ENCODE assay signal across 15 cellular contexts in the genomic region with DNA sequence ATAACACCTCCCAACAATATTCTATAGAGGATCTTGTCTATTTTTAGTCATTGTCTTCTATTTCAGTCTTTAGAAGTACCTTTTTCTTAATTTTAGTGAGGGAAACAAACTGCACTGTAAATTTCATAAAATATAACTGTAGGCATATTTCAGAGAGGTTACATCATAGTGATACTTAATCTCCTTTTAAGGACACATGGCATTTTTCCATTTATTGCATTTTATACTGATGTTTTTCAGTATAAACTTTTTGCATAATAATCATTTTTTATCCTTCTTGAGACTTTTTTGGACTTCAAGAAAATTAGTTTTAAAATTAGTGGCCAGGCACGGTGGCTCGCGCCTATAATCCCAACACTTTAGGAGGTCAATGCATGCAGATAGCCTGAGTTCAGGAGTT. TPM values are rescaled to one million over a fixed set of nuclear protein-coding genes. Genes with fewer than 3 reads are reported as not detected.
DNase-seq lines count a peak whose midpoint lies in the region; ATAC-seq, FAIRE-seq and TF ChIP-seq lines count a peak whose summit lies in the region.
"Had no signal": no experiment of that assay in that cellular context is flagged by ENCODE, and none has a peak within 500 bp of the region (broad histone marks: within the 10 kb centered on the region; RNA-seq: fewer than 3 reads in every experiment).

No MANE protein-coding gene starts in this region.

- no peaks in the 10 kb centered on the region for H4K20me1 ChIP-seq in HepG2 (ENCODE audit: insufficient read depth, low read length)

- H3K27me3 Mint-ChIP-seq in natural killer cell (ENCODE audit: low read depth in 2 of 2): no peaks in the 10 kb centered on the region
- H3K27me3 Mint-ChIP-seq: CD4-positive, CD25-positive, alpha-beta regulatory T cell had no signal

- H3K4me1 ChIP-seq in HepG2 (ENCODE audit: insufficient read depth, low read length) (peaks cover 31% of the 10 kb centered on the region), right lobe of liver (no peaks in the 10 kb centered on the region), parathyroid adenoma (peaks cover 9% of the 10 kb centered on the region), kidney (ENCODE audit: control insufficient read depth in 1 of 2, insufficient read depth in 1 of 2, low read depth in 1 of 2, low read length in 2 of 2) (peaks cover 0 to 5% of the 10 kb centered on the region in 2 donors)

- H3K4me2 ChIP-seq in HepG2 (ENCODE audit: low read depth, low read length) (no peak overlapping the region), parathyroid adenoma (ENCODE audit: low read length) (peak overlapping the region; percentile 42)
- H3K4me2 ChIP-seq: GM23338 had no signal

- no peaks in the 10 kb centered on the region for H3K9me3 Mint-ChIP-seq in natural killer cell

- H2AFZ ChIP-seq in HepG2 (ENCODE audit: low read length) (no peak overlapping the region), parathyroid adenoma (no peak overlapping the region)
- H2AFZ ChIP-seq: GM23338 had no signal

- H3K27me3 ChIP-seq in HepG2 (ENCODE audit: control insufficient read depth in 1 of 2, insufficient read depth in 2 of 2, low read length in 2 of 2) (no peaks in the 10 kb centered on the region), right lobe of liver (no peaks in the 10 kb centered on the region), parathyroid adenoma (ENCODE audit: control insufficient read depth, insufficient read depth, low read length) (no peaks in the 10 kb centered on the region)
- H3K27me3 ChIP-seq: BLaER1 treated with 17β-estradiol and CSF1 and Interleukin-3, amounts not matched to agents 10 nM and 100 nM had no signal

- peaks cover 36 to 50% of the 10 kb centered on the region in 2 donors for H3K4me1 Mint-ChIP-seq in natural killer cell
- H3K4me1 Mint-ChIP-seq: GM23338 had no signal

- H3K4me3 ChIP-seq in HepG2 (replicated peaks in 1 of 3; ENCODE audit: insufficient read depth in 1 of 3, low read depth in 2 of 3, low read length in 3 of 3): no peak overlapping the region
- H3K4me3 ChIP-seq in right lobe of liver: no peak overlapping the region
- no peak overlapping the region for H3K4me3 ChIP-seq in parathyroid adenoma (ENCODE audit: low read depth, low read length)
- H3K4me3 ChIP-seq in kidney (ENCODE audit: low read length in 2 of 2): no peak overlapping the region
- H3K4me3 ChIP-seq: GM23338 had no signal

- H3K36me3 Mint-ChIP-seq in natural killer cell: no peaks in the 10 kb centered on the region

- H3K27ac ChIP-seq in HepG2 (ENCODE audit: extremely low read length, insufficient read depth, low read length) (no peak overlapping the region), right lobe of liver (no peak overlapping the region), parathyroid adenoma (peak overlapping the region; percentile 55), kidney (ENCODE audit: low read depth in 2 of 2, low read length in 2 of 2) (no peak overlapping the region)
- H3K27ac ChIP-seq: 22Rv1; BLaER1 treated with 17β-estradiol and CSF1 and Interleukin-3, amounts not matched to agents 10 nM and 100 nM had no signal

- in situ Hi-C loops in HepG2 (cut with HindIII; ENCODE audit: extremely low pct_ligation_motif_present, low pct_unique_long_range_greater_than_20kb): no loop called here

- H3K9ac ChIP-seq in HepG2 (ENCODE audit: insufficient read depth, low read depth, low read length) (no peak overlapping the region), parathyroid adenoma (no peak overlapping the region), kidney (ENCODE audit: low read length in 2 of 2) (no peak overlapping the region)
- H3K9ac ChIP-seq: BLaER1 treated with 17β-estradiol and CSF1 and Interleukin-3, amounts not matched to agents 10 nM and 100 nM had no signal

- TF ChIP-seq EP300 in HepG2 (IDR thresholded peaks at IDR 0.05; ENCODE audit: low read depth in 2 of 2, low read length in 2 of 2) (no peak), HepG2 (CRISPR knock-in tag; IDR thresholded peaks at IDR 0.05; ENCODE audit: borderline replicate concordance) (no peak)

- intact Hi-C loops in HepG2 (cut with micrococcal nuclease; ENCODE audit: unreplicated experiment) (no loop called here), right lobe of liver (cut with DNase I) (no loop called here), natural killer cell (cut with micrococcal nuclease) (no loop called here), kidney (cut with DNase I) (no loop called here)

- H3K79me2 ChIP-seq in HepG2 (ENCODE audit: insufficient read depth, low read length): peaks cover 45% of the 10 kb centered on the region
- peaks cover 29% of the 10 kb centered on the region for H3K79me2 ChIP-seq in parathyroid adenoma

- TF ChIP-seq POLR2A in HepG2 (IDR thresholded peaks at IDR 0.05; ENCODE audit: insufficient read depth in 1 of 2, low read depth in 2 of 2, low read length in 2 of 2) (no peak), right lobe of liver (IDR thresholded peaks at IDR 0.05) (no peak)

- H3K9me3 ChIP-seq in HepG2 (ENCODE audit: low read length): no peaks in the 10 kb centered on the region
- H3K9me3 ChIP-seq in right lobe of liver: peaks cover 0 to 8% (median 0%) of the 10 kb centered on the region in 4 donors
- no peaks in the 10 kb centered on the region for H3K9me3 ChIP-seq in parathyroid adenoma (ENCODE audit: control insufficient read depth, low read length)
- H3K9me3 ChIP-seq in kidney (ENCODE audit: control insufficient read depth in 1 of 2, low read length in 2 of 2): peaks cover 0 to 4% of the 10 kb centered on the region in 2 donors

- WGBS in HepG2 (ENCODE audit: low lambda C conversion rate): 97% methylated on average over 3 of the region's 3 CpGs
- WGBS in right lobe of liver (ENCODE audit: insufficient coverage, low coverage, low lambda C conversion rate, missing lambda C conversion rate): 91% methylated on average over 3 of the region's 3 CpGs

- no peak for FAIRE-seq in HepG2 (lab: Jason Lieb, UNC)
- FAIRE-seq in kidney (lab: Jason Lieb, UNC): no peak

- TF ChIP-seq CTCF in HepG2 (CRISPR knock-in tag; IDR thresholded peaks at IDR 0.05) (no peak), right lobe of liver (IDR thresholded peaks at IDR 0.05) (no peak), natural killer cell (IDR thresholded peaks at IDR 0.05) (no peak), parathyroid adenoma (IDR thresholded peaks at IDR 0.05) (no peak), kidney (IDR thresholded peaks at IDR 0.05; ENCODE audit: borderline replicate concordance, extremely low read depth, insufficient read depth) (no peak)

- peak overlapping the region; percentile 68 to 84 for H3K27ac Mint-ChIP-seq in natural killer cell
- H3K27ac Mint-ChIP-seq: GM23338 had no signal

- no TSS peak for BruUV-seq in HepG2 (replicated peaks; lab: Mats Ljungman, UMichigan)

- H3K36me3 ChIP-seq in HepG2 (replicated peaks in 1 of 2; ENCODE audit: control insufficient read depth in 1 of 2, insufficient read depth in 2 of 2, low read length in 2 of 2) (0 out of 5 replicates have a peak, but pooled peaks cover 0 to 1% of the 10 kb centered on the region in 2 experiments), right lobe of liver (peaks cover 0 to 5% (median 0%) of the 10 kb centered on the region in 4 donors), parathyroid adenoma (ENCODE audit: control insufficient read depth, insufficient read depth, low read length) (no peaks in the 10 kb centered on the region), kidney (ENCODE audit: control insufficient read depth in 1 of 2, insufficient read depth in 2 of 2, low read length in 2 of 2) (peaks cover 0 to 8% of the 10 kb centered on the region in 2 donors)

- CTCF ChIA-PET in HepG2 (lab: Yijun Ruan, JAX; ENCODE audit: low intra/inter-chr PET ratio, low total read pairs): no interaction called here

- DNase-seq in HepG2 (ENCODE audit: low spot score) (no peak), right lobe of liver (no peak), natural killer cell (no peak), kidney (no peak), HuH-7 (ENCODE audit: low spot score) (no peak)
- DNase-seq: CD4-positive, CD25-positive, alpha-beta regulatory T cell; DMS53; GF-D8; H7 had no signal

- no peak for TF ChIP-seq RAD21 in HepG2 (CRISPR knock-in tag; IDR thresholded peaks at IDR 0.05)

- ATAC-seq in HepG2: no peak
- no peak for ATAC-seq in right lobe of liver
- ATAC-seq in natural killer cell: no peak
- ATAC-seq in GM18907 (IDR thresholded peaks at IDR 0.05; ENCODE audit: unreplicated experiment): no peak
- ATAC-seq: GM23338 had no signal

- POLR2A ChIA-PET in HepG2 (lab: Yijun Ruan, JAX): no interaction called here

- H3K4me3 Mint-ChIP-seq in natural killer cell: peak overlapping the region; percentile 53
- H3K4me3 Mint-ChIP-seq: GM23338 had no signal

RNA-seq across cellular contexts. Expression of a gene that starts 6.6 kb away (rescaled TPM):
- total RNA-seq in HepG2 (2016; rRNA removed; fragmentation: Illumina TruSeq; extraction: Trizol) (12.8 and 16.5 TPM in 2 replicates), right lobe of liver (1 to 10 TPM; 5.1 to 7.6 (median 5.5) TPM), natural killer cell (10 to 100 TPM; 25.1 to 30.1 (median 26.4) TPM), kidney (20.9 TPM)
- 1.8 and 2.2 TPM in 2 replicates for total RNA-seq in HepG2 (2016; cell fraction: cytosol; rRNA removed; fragmentation: Illumina TruSeq; extraction: Trizol; ENCODE audit: low read depth)
- 12.7 and 16.3 TPM in 2 replicates for total RNA-seq in HepG2 (2016; cell fraction: insoluble cytoplasmic fraction; rRNA removed; fragmentation: Illumina TruSeq; extraction: Trizol)
- 4.7 and 6.4 TPM in 2 replicates for total RNA-seq in HepG2 (2016; cell fraction: membrane; rRNA removed; fragmentation: Illumina TruSeq; extraction: Trizol)
- 12.4 and 15.3 TPM in 2 replicates for total RNA-seq in HepG2 (2016; cell fraction: nucleus; rRNA removed; fragmentation: Illumina TruSeq; extraction: Trizol)
- polyA plus RNA-seq in HepG2 (2011; rRNA removed) (4.5 and 6.0 TPM in 2 replicates), kidney (ENCODE audit: insufficient read depth, low read depth, low replicate concordance) (7.2 TPM)
- 1.4 and 2.3 TPM in 2 replicates for polyA plus RNA-seq in HepG2 (2011; cell fraction: cytosol; rRNA removed)
- polyA plus RNA-seq in HepG2 (2011; cell fraction: nucleus; rRNA removed): 5.8 and 7.8 TPM in 2 replicates
- 4.5 and 5.9 TPM in 2 replicates for polyA plus RNA-seq in HepG2 (2012)
- 0.33 and 0.34 TPM in 2 replicates for polyA plus RNA-seq in HepG2 (2016; cell fraction: cytosol; fragmentation: Illumina TruSeq; extraction: Trizol; ENCODE audit: low read depth)
- 7.7 and 8.5 TPM in 2 replicates for polyA plus RNA-seq in HepG2 (2016; cell fraction: insoluble cytoplasmic fraction; fragmentation: Illumina TruSeq; extraction: Trizol; ENCODE audit: low read depth)
- 0.97 and 1.1 TPM in 2 replicates for polyA plus RNA-seq in HepG2 (2016; cell fraction: membrane; fragmentation: Illumina TruSeq; extraction: Trizol; ENCODE audit: low read depth)
- 42.0 and 43.2 TPM in 2 replicates for polyA plus RNA-seq in HepG2 (2016; cell fraction: nucleus; fragmentation: Illumina TruSeq; extraction: Trizol; ENCODE audit: insufficient read depth, low read depth)
- 1.4 and 2.1 TPM in 2 replicates for polyA minus RNA-seq in HepG2 (2011; rRNA and poly(A)+ RNA removed; ENCODE audit: low replicate concordance)
- polyA minus RNA-seq in HepG2 (2011; cell fraction: cytosol; rRNA and poly(A)+ RNA removed): 4.2 and 5.5 TPM in 2 replicates
- 8.4 and 11.4 TPM in 2 replicates for polyA minus RNA-seq in HepG2 (2011; cell fraction: nucleus; rRNA and poly(A)+ RNA removed)

RNA-seq across cellular contexts. Expression of a gene that starts 33.3 kb away (rescaled TPM):
- total RNA-seq in HepG2 (2016; rRNA removed; fragmentation: Illumina TruSeq; extraction: Trizol) (0.42 and 0.49 TPM in 2 replicates), right lobe of liver (1 to 10 TPM in 2 of 6 experiments, under 1 TPM in 4; 0.25 to 2.6 (median 0.70) TPM), natural killer cell (1 to 10 TPM; 4.8 to 7.7 (median 5.8) TPM), kidney (9.8 TPM)
- 0.20 and 0.26 TPM in 2 replicates for total RNA-seq in HepG2 (2016; cell fraction: cytosol; rRNA removed; fragmentation: Illumina TruSeq; extraction: Trizol; ENCODE audit: low read depth)
- total RNA-seq in HepG2 (2016; cell fraction: insoluble cytoplasmic fraction; rRNA removed; fragmentation: Illumina TruSeq; extraction: Trizol): 0.31 and 0.74 TPM in 2 replicates
- 0.31 and 0.40 TPM in 2 replicates for total RNA-seq in HepG2 (2016; cell fraction: membrane; rRNA removed; fragmentation: Illumina TruSeq; extraction: Trizol)
- 0.78 and 0.93 TPM in 2 replicates for total RNA-seq in HepG2 (2016; cell fraction: nucleus; rRNA removed; fragmentation: Illumina TruSeq; extraction: Trizol)
- polyA plus RNA-seq in HepG2 (2011; rRNA removed) (0.08 and 0.16 TPM in 2 replicates), kidney (ENCODE audit: insufficient read depth, low read depth, low replicate concordance) (4.6 TPM)
- 0.03 and 0.17 TPM in 2 replicates for polyA plus RNA-seq in HepG2 (2011; cell fraction: cytosol; rRNA removed)
- 0.10 and 0.84 TPM in 2 replicates for polyA plus RNA-seq in HepG2 (2011; cell fraction: nucleus; rRNA removed)
- 0.20 and 0.34 TPM in 2 replicates for polyA plus RNA-seq in HepG2 (2012)
- polyA plus RNA-seq in HepG2 (2016; cell fraction: cytosol; fragmentation: Illumina TruSeq; extraction: Trizol; ENCODE audit: low read depth): not detected in 2 replicates
- polyA plus RNA-seq in HepG2 (2016; cell fraction: insoluble cytoplasmic fraction; fragmentation: Illumina TruSeq; extraction: Trizol; ENCODE audit: low read depth): 0.44 and 0.47 TPM in 2 replicates
- polyA plus RNA-seq in HepG2 (2016; cell fraction: membrane; fragmentation: Illumina TruSeq; extraction: Trizol; ENCODE audit: low read depth): 0.19 and 0.21 TPM in 2 replicates
- 1.7 and 2.4 TPM in 2 replicates for polyA plus RNA-seq in HepG2 (2016; cell fraction: nucleus; fragmentation: Illumina TruSeq; extraction: Trizol; ENCODE audit: insufficient read depth, low read depth)
- polyA minus RNA-seq in HepG2 (2011; rRNA and poly(A)+ RNA removed; ENCODE audit: low replicate concordance): 0.32 TPM in 1 of 2 replicates, not detected in the other
- not detected in 2 replicates for polyA minus RNA-seq in HepG2 (2011; cell fraction: cytosol; rRNA and poly(A)+ RNA removed)
- polyA minus RNA-seq in HepG2 (2011; cell fraction: nucleus; rRNA and poly(A)+ RNA removed): 0.64 and 0.87 TPM in 2 replicates
- total RNA-seq: A673, H7 had no signal

RNA-seq across cellular contexts. Expression of a gene that starts 43.9 kb away (rescaled TPM):
- total RNA-seq in HepG2 (2016; rRNA removed; fragmentation: Illumina TruSeq; extraction: Trizol) (21.0 and 35.5 TPM in 2 replicates), right lobe of liver (1 to 10 TPM; 6.1 to 10.0 (median 9.2) TPM), natural killer cell (1 to 10 TPM; 4.1 to 6.5 (median 4.8) TPM), kidney (16.4 TPM)
- total RNA-seq in HepG2 (2016; cell fraction: cytosol; rRNA removed; fragmentation: Illumina TruSeq; extraction: Trizol; ENCODE audit: low read depth): 5.9 and 6.2 TPM in 2 replicates
- total RNA-seq in HepG2 (2016; cell fraction: insoluble cytoplasmic fraction; rRNA removed; fragmentation: Illumina TruSeq; extraction: Trizol): 20.7 and 33.8 TPM in 2 replicates
- 11.2 and 12.9 TPM in 2 replicates for total RNA-seq in HepG2 (2016; cell fraction: membrane; rRNA removed; fragmentation: Illumina TruSeq; extraction: Trizol)
- 20.8 and 24.9 TPM in 2 replicates for total RNA-seq in HepG2 (2016; cell fraction: nucleus; rRNA removed; fragmentation: Illumina TruSeq; extraction: Trizol)
- polyA plus RNA-seq in HepG2 (2011; rRNA removed) (8.5 and 9.6 TPM in 2 replicates), kidney (ENCODE audit: insufficient read depth, low read depth, low replicate concordance) (7.8 TPM)
- polyA plus RNA-seq in HepG2 (2011; cell fraction: cytosol; rRNA removed): 5.9 and 8.3 TPM in 2 replicates
- 8.8 and 12.0 TPM in 2 replicates for polyA plus RNA-seq in HepG2 (2011; cell fraction: nucleus; rRNA removed)
- polyA plus RNA-seq in HepG2 (2012): 7.2 and 8.5 TPM in 2 replicates
- 3.0 and 3.6 TPM in 2 replicates for polyA plus RNA-seq in HepG2 (2016; cell fraction: cytosol; fragmentation: Illumina TruSeq; extraction: Trizol; ENCODE audit: low read depth)
- polyA plus RNA-seq in HepG2 (2016; cell fraction: insoluble cytoplasmic fraction; fragmentation: Illumina TruSeq; extraction: Trizol; ENCODE audit: low read depth): 13.0 and 13.9 TPM in 2 replicates
- 4.0 and 4.6 TPM in 2 replicates for polyA plus RNA-seq in HepG2 (2016; cell fraction: membrane; fragmentation: Illumina TruSeq; extraction: Trizol; ENCODE audit: low read depth)
- polyA plus RNA-seq in HepG2 (2016; cell fraction: nucleus; fragmentation: Illumina TruSeq; extraction: Trizol; ENCODE audit: insufficient read depth, low read depth): 42.0 and 46.3 TPM in 2 replicates
- polyA minus RNA-seq in HepG2 (2011; rRNA and poly(A)+ RNA removed; ENCODE audit: low replicate concordance): 8.7 TPM in 1 of 2 replicates, not detected in the other
- polyA minus RNA-seq in HepG2 (2011; cell fraction: cytosol; rRNA and poly(A)+ RNA removed): 16.4 and 17.4 TPM in 2 replicates
- polyA minus RNA-seq in HepG2 (2011; cell fraction: nucleus; rRNA and poly(A)+ RNA removed): 40.6 and 49.9 TPM in 2 replicates
